8 cellular contexts compared by ENCODE assay signal in genomic region chr4:18593297-18594002, GRCh38.
A peak's percentile ranks its signal among the peaks of the same experiment; 100 is the strongest.
DNase-seq lines count a peak whose midpoint lies in the region; ATAC-seq and TF ChIP-seq lines count a peak whose summit lies in the region.

No MANE protein-coding gene starts in this region.

- POLR2A ChIA-PET in WTC11 (lab: Charles Lee): interaction anchor here (0.7 kb wide), 2 partner anchors 620 to 979 kb away, joined by 5 to 8 read pairs; no protein-coding TSS in a partner anchor

- H3K27me3 Mint-ChIP-seq in WTC11 (ENCODE audit: low read depth): peaks cover 3% of the 10 kb centered on the region
- peaks cover 24% of the 10 kb centered on the region for H3K27me3 Mint-ChIP-seq in chondrocyte (ENCODE audit: low read depth)

- peaks cover 7% of the 10 kb centered on the region for H3K4me1 Mint-ChIP-seq in WTC11
- peaks cover 7% of the 10 kb centered on the region for H3K4me1 Mint-ChIP-seq in chondrocyte (ENCODE audit: low read depth)

- CTCF ChIA-PET in WTC11 (lab: Charles Lee): interaction anchor here (0.5 to 1.9 kb wide), 4 partner anchors 21 to 776 kb away, joined by 3 to 5 read pairs (median 4); no protein-coding TSS in a partner anchor

- ATAC-seq in GM18873 (IDR thresholded peaks at IDR 0.05; ENCODE audit: low FRiP score, unreplicated experiment) (peak; percentile 80), HG03159 (IDR thresholded peaks at IDR 0.05; ENCODE audit: unreplicated experiment) (peak; percentile 82), WTC11 (peak; percentile 88), left lobe of liver (peak; percentile 95)

- no peaks in the 10 kb centered on the region for H3K9me3 Mint-ChIP-seq in WTC11
- H3K9me3 Mint-ChIP-seq in chondrocyte (ENCODE audit: low read depth): no peaks in the 10 kb centered on the region

- TF ChIP-seq CTCF in WTC11 (IDR thresholded peaks at IDR 0.05): peak; percentile 81
- TF ChIP-seq CTCF in chondrocyte (IDR thresholded peaks at IDR 0.05): peak; percentile 95

- H3K36me3 Mint-ChIP-seq in WTC11 (no peaks in the 10 kb centered on the region), chondrocyte (ENCODE audit: low read depth) (no peaks in the 10 kb centered on the region)

- H3K4me3 Mint-ChIP-seq in WTC11 (peak overlapping the region; percentile 51), chondrocyte (ENCODE audit: unreplicated experiment) (peak overlapping the region; percentile 26)

- no peak overlapping the region for H3K27ac Mint-ChIP-seq in WTC11
- H3K27ac Mint-ChIP-seq in chondrocyte (ENCODE audit: unreplicated experiment): no peak overlapping the region

- DNase-seq in AML-193 (lab: John Stamatoyannopoulos, UW) (peak; percentile 35 to 37), NCI-H2227 (lab: John Stamatoyannopoulos, UW; ENCODE audit: unreplicated experiment) (peak; percentile 78), WTC11 (ENCODE audit: low spot score) (peak; percentile 60), chondrocyte (ENCODE audit: low spot score) (no peak), left lobe of liver (ENCODE audit: low spot score) (peak; percentile 49)
- DNase-seq in stimulated activated CD4-positive, alpha-beta T cell treated with anti-CD3 and anti-CD28 coated beads, TNF-alpha, amount 100 ng/mL, for 1 hour (ENCODE audit: low read depth in 3 of 3, low spot score in 1 of 3): peak in 2 of 3 donors; percentile 2 to 3

TF ChIP-seq in WTC11, 78 proteins besides CTCF, POLR2A, EP300 and RAD21:
- TF ChIP-seq SMAD3 (CRISPR knock-in tag; IDR thresholded peaks at IDR 0.05; ENCODE audit: borderline replicate concordance) (no peak), NR2C2 (CRISPR knock-in tag; IDR thresholded peaks at IDR 0.05) (no peak), MYBL2 (CRISPR knock-in tag; IDR thresholded peaks at IDR 0.05) (no peak), HMGXB4 (CRISPR knock-in tag; IDR thresholded peaks at IDR 0.05) (no peak), ETV6 (CRISPR knock-in tag; IDR thresholded peaks at IDR 0.05) (no peak), GABPB1 (CRISPR knock-in tag; IDR thresholded peaks at IDR 0.05) (no peak)
- TF ChIP-seq, protein P1, sequence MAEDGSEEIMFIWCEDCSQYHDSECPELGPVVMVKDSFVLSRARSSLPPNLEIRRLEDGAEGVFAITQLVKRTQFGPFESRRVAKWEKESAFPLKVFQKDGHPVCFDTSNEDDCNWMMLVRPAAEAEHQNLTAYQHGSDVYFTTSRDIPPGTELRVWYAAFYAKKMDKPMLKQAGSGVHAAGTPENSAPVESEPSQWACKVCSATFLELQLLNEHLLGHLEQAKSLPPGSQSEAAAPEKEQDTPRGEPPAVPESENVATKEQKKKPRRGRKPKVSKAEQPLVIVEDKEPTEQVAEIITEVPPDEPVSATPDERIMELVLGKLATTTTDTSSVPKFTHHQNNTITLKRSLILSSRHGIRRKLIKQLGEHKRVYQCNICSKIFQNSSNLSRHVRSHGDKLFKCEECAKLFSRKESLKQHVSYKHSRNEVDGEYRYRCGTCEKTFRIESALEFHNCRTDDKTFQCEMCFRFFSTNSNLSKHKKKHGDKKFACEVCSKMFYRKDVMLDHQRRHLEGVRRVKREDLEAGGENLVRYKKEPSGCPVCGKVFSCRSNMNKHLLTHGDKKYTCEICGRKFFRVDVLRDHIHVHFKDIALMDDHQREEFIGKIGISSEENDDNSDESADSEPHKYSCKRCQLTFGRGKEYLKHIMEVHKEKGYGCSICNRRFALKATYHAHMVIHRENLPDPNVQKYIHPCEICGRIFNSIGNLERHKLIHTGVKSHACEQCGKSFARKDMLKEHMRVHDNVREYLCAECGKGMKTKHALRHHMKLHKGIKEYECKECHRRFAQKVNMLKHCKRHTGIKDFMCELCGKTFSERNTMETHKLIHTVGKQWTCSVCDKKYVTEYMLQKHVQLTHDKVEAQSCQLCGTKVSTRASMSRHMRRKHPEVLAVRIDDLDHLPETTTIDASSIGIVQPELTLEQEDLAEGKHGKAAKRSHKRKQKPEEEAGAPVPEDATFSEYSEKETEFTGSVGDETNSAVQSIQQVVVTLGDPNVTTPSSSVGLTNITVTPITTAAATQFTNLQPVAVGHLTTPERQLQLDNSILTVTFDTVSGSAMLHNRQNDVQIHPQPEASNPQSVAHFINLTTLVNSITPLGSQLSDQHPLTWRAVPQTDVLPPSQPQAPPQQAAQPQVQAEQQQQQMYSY (CRISPR knock-in tag; IDR thresholded peaks at IDR 0.05): no peak
